Comparison of ENCODE assay signal across 1 cellular context in genomic region chr6:83258517-83258916, GRCh38.
TF ChIP-seq lines count a peak whose summit lies in the region.

No MANE protein-coding gene starts in this region.

TF ChIP-seq in HEK293, 187 proteins besides CTCF, POLR2A, EP300 and RAD21 (continued from another document):
- TF ChIP-seq ZBTB11 (tag by site-specific recombination; conservative IDR thresholded peaks at IDR 0.05; ENCODE audit: low read depth), result no peak
- TF ChIP-seq ZNF18 (tag by site-specific recombination; IDR thresholded peaks at IDR 0.05), result 0 out of 2 replicates have a peak, but pooled peaks have one; percentile 36
